In the genomic region with DNA sequence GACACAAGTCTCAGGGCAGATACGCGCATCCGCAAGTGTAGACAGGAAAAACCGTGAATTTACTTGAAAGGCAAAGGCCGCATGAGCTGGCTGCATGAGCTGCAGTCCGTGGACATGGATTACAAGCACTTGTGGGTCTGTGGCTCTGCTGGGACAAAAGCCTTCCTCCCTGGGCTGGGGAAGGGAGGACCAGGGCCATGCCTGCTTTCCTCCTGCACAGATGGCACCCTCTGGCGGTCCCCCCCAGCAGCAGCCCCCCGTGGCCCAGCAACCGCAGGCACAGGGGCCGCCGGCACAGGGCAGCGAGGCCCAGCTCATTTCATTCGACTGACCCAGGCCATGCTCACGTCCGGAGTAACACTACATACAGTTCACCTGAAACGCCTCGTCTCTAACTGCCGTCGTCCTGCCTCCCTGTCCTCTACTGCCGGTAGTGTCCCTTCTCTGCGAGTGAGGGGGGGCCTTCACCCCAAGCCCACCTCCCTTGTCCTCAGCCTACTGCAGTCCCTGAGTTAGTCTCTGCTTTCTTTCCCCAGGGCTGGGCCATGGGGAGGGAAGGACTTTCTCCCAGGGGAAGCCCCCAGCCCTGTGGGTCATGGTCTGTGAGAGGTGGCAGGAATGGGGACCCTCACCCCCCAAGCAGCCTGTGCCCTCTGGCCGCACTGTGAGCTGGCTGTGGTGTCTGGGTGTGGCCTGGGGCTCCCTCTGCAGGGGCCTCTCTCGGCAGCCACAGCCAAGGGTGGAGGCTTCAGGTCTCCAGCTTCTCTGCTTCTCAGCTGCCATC, we compare ENCODE assay signal across 8 cellular contexts. TPM values are rescaled to one million over a fixed set of nuclear protein-coding genes. Genes with fewer than 3 reads are reported as not detected.
DNase-seq lines count a peak whose midpoint lies in the region; ATAC-seq and TF ChIP-seq lines count a peak whose summit lies in the region.

No MANE protein-coding gene starts in this region.

- intact Hi-C loops in activated CD4-positive, alpha-beta T cell treated with anti-CD3 and anti-CD28 coated beads for 36 hours (cut with DNase I, micrococcal nuclease): loop anchor here (2.0 to 5.0 kb wide), 3 partner anchors 34 to 189 kb away; a partner anchor contains a TSS

- CTCF ChIA-PET in activated CD4-positive, alpha-beta T cell treated with anti-CD3 and anti-CD28 coated beads for 36 hours (lab: Charles Lee): no interaction called here

- peak overlapping the region; percentile 88 for H3K4me3 ChIP-seq in RWPE2 (ENCODE audit: severe bottlenecking)
- H3K4me3 ChIP-seq in fibroblast of lung (replicated peaks in 1 of 4; ENCODE audit: control extremely low read depth in 1 of 4, insufficient read depth in 1 of 4, low read depth in 3 of 4, low read length in 4 of 4): peak overlapping the region; percentile 80 to 89 (median 86)

- H3K36me3 Mint-ChIP-seq in activated CD4-positive, alpha-beta T cell treated with anti-CD3 and anti-CD28 coated beads for 36 hours (ENCODE audit: low read depth): peaks cover 53% of the 10 kb centered on the region
- H3K36me3 Mint-ChIP-seq in stimulated activated effector memory CD8-positive, alpha-beta T cell treated with anti-CD3 and anti-CD28 coated beads, Interleukin-12 subunit alpha, Interleukin-12 subunit beta, amount 100 ng/mL, for 72 hours: peaks cover 99% of the 10 kb centered on the region

- POLR2A ChIA-PET in activated CD4-positive, alpha-beta T cell treated with anti-CD3 and anti-CD28 coated beads for 36 hours (lab: Charles Lee): interaction anchor here (1.4 to 2.8 kb wide), 3 partner anchors 11 to 36 kb away, joined by 6 to 24 read pairs (median 10); a partner anchor contains a TSS

- TF ChIP-seq CTCF in RWPE2 (IDR thresholded peaks at IDR 0.05; ENCODE audit: poor library complexity, severe bottlenecking) (peak; percentile 5), fibroblast of lung (conservative IDR thresholded peaks at IDR 0.05 in 1 of 2, IDR thresholded peaks at IDR 0.05 in 1 of 2; ENCODE audit: low read depth in 1 of 2, low read length in 2 of 2) (no peak)

- no peaks in the 10 kb centered on the region for H3K27me3 Mint-ChIP-seq in activated CD4-positive, alpha-beta T cell treated with anti-CD3 and anti-CD28 coated beads for 36 hours

- H3K36me3 ChIP-seq in RWPE2 (ENCODE audit: low read depth) (peaks cover 73% of the 10 kb centered on the region), fibroblast of lung (ENCODE audit: control insufficient read depth, insufficient read depth, low read length) (peaks cover 37% of the 10 kb centered on the region)

- H3K4me2 ChIP-seq in fibroblast of lung (ENCODE audit: extremely low read depth, insufficient read depth, low read length): peak overlapping the region; percentile 98

- no peaks in the 10 kb centered on the region for H4K20me1 ChIP-seq in fibroblast of lung (ENCODE audit: control insufficient read depth, extremely low read depth, insufficient read depth, low read length)

- peak overlapping the region; percentile 97 for H3K27ac Mint-ChIP-seq in activated CD4-positive, alpha-beta T cell treated with anti-CD3 and anti-CD28 coated beads for 36 hours
- H3K27ac Mint-ChIP-seq in stimulated activated effector memory CD8-positive, alpha-beta T cell treated with anti-CD3 and anti-CD28 coated beads, Interleukin-12 subunit alpha, Interleukin-12 subunit beta, amount 100 ng/mL, for 72 hours: peak overlapping the region; percentile 99

- H3K27ac ChIP-seq in RWPE2 (ENCODE audit: poor library complexity, severe bottlenecking): peak overlapping the region; percentile 84
- peak overlapping the region; percentile 61 for H3K27ac ChIP-seq in fibroblast of lung (ENCODE audit: insufficient read depth, low read length)

- no peaks in the 10 kb centered on the region for H3K9me3 Mint-ChIP-seq in activated CD4-positive, alpha-beta T cell treated with anti-CD3 and anti-CD28 coated beads for 36 hours (ENCODE audit: low read depth)
- no peaks in the 10 kb centered on the region for H3K9me3 Mint-ChIP-seq in stimulated activated effector memory CD8-positive, alpha-beta T cell treated with anti-CD3 and anti-CD28 coated beads, Interleukin-12 subunit alpha, Interleukin-12 subunit beta, amount 100 ng/mL, for 72 hours

- H3K4me1 ChIP-seq in RWPE2 (ENCODE audit: insufficient read depth, poor library complexity, severe bottlenecking): peaks cover 7% of the 10 kb centered on the region
- H3K4me1 ChIP-seq in fibroblast of lung (ENCODE audit: control insufficient read depth, extremely low read depth, insufficient read depth, low read length): peaks cover 17% of the 10 kb centered on the region

- H3K4me3 Mint-ChIP-seq in activated CD4-positive, alpha-beta T cell treated with anti-CD3 and anti-CD28 coated beads for 36 hours: peak overlapping the region; percentile 86
- peak overlapping the region; percentile 94 for H3K4me3 Mint-ChIP-seq in stimulated activated effector memory CD8-positive, alpha-beta T cell treated with anti-CD3 and anti-CD28 coated beads, Interleukin-12 subunit alpha, Interleukin-12 subunit beta, amount 100 ng/mL, for 72 hours

- no peaks in the 10 kb centered on the region for H3K27me3 ChIP-seq in RWPE2 (ENCODE audit: insufficient read depth, poor library complexity, severe bottlenecking)
- H3K27me3 ChIP-seq in fibroblast of lung (ENCODE audit: control insufficient read depth, insufficient read depth, low read length): no peaks in the 10 kb centered on the region

- peaks cover 59% of the 10 kb centered on the region for H3K79me2 ChIP-seq in fibroblast of lung (ENCODE audit: control insufficient read depth, insufficient read depth, low read length)

- peak; percentile 30 for ATAC-seq in activated CD4-positive, alpha-beta T cell treated with anti-CD3 and anti-CD28 coated beads for 36 hours
- ATAC-seq in RWPE2 (ENCODE audit: low read depth): peak; percentile 33; the same call in 1 of the 3 replicates
- ATAC-seq in stimulated activated effector memory CD8-positive, alpha-beta T cell treated with anti-CD3 and anti-CD28 coated beads, Interleukin-12 subunit alpha, Interleukin-12 subunit beta, amount 100 ng/mL, for 72 hours: peak; percentile 24

- H3K9me3 ChIP-seq in RWPE2 (ENCODE audit: severe bottlenecking) (no peaks in the 10 kb centered on the region), fibroblast of lung (ENCODE audit: control insufficient read depth, insufficient read depth, low read depth, low read length) (no peaks in the 10 kb centered on the region)

- H3K4me1 Mint-ChIP-seq in activated CD4-positive, alpha-beta T cell treated with anti-CD3 and anti-CD28 coated beads for 36 hours: peaks cover 24% of the 10 kb centered on the region
- H3K4me1 Mint-ChIP-seq in stimulated activated effector memory CD8-positive, alpha-beta T cell treated with anti-CD3 and anti-CD28 coated beads, Interleukin-12 subunit alpha, Interleukin-12 subunit beta, amount 100 ng/mL, for 72 hours: peaks cover 51% of the 10 kb centered on the region

- H2AFZ ChIP-seq in fibroblast of lung (ENCODE audit: low read length): no peak overlapping the region

- peak; percentile 48 for DNase-seq in activated CD4-positive, alpha-beta T cell treated with anti-CD3 and anti-CD28 coated beads for 36 hours
- no peak for DNase-seq in activated CD4-positive, alpha-beta T cell treated with anti-CD3 and anti-CD28 coated beads for 1 hour
- DNase-seq in RWPE2 (ENCODE audit: low spot score) (peak; percentile 65), fibroblast of lung (ENCODE audit: low read depth in 2 of 2) (no peak), NCI-H1105 (lab: John Stamatoyannopoulos, UW) (no peak), GDM1 (lab: John Stamatoyannopoulos, UW) (no peak), LoVo (ENCODE audit: low spot score) (no peak)
- DNase-seq in stimulated activated effector memory CD8-positive, alpha-beta T cell treated with anti-CD3 and anti-CD28 coated beads, Interleukin-12 subunit alpha, Interleukin-12 subunit beta, amount 100 ng/mL, for 72 hours (ENCODE audit: low spot score in 2 of 2): no peak

- H3K9ac ChIP-seq in fibroblast of lung (ENCODE audit: insufficient read depth, low read length): peak overlapping the region; percentile 13

RNA-seq across cellular contexts. Expression of a gene that starts 1.7 kb away (rescaled TPM):
- total RNA-seq in activated CD4-positive, alpha-beta T cell treated with anti-CD3 and anti-CD28 coated beads for 36 hours: 100 to 1,000 TPM in 1 of 2 experiments, 10 to 100 TPM in 1; 94.0 to 116 TPM
- total RNA-seq in fibroblast of lung: 6.4 and 11.2 TPM in 2 replicates
- 46.8 and 75.2 TPM in 2 replicates for polyA plus RNA-seq in fibroblast of lung
- polyA plus RNA-seq in fibroblast of lung (2012): 62.5 and 113 TPM in 2 replicates
- polyA minus RNA-seq in fibroblast of lung (ENCODE audit: low replicate concordance): 36.7 and 66.7 TPM in 2 replicates

RNA-seq across cellular contexts. Expression of a gene that starts 10.6 kb away (rescaled TPM):
- 10 to 100 TPM; 28.6 to 31.8 TPM for total RNA-seq in activated CD4-positive, alpha-beta T cell treated with anti-CD3 and anti-CD28 coated beads for 36 hours
- total RNA-seq in fibroblast of lung: 2.8 and 5.8 TPM in 2 replicates
- polyA plus RNA-seq in fibroblast of lung: 3.7 and 10.1 TPM in 2 replicates
- polyA plus RNA-seq in fibroblast of lung (2012): 5.4 and 20.5 TPM in 2 replicates
- polyA minus RNA-seq in fibroblast of lung (ENCODE audit: low replicate concordance): 8.7 and 36.3 TPM in 2 replicates

RNA-seq across cellular contexts. Expression of a gene that starts 17.7 kb away (rescaled TPM):
- total RNA-seq in activated CD4-positive, alpha-beta T cell treated with anti-CD3 and anti-CD28 coated beads for 36 hours: 100 to 1,000 TPM; 100 to 102 TPM
- total RNA-seq in fibroblast of lung: 55.2 and 65.7 TPM in 2 replicates
- polyA plus RNA-seq in fibroblast of lung: 43.1 and 81.1 TPM in 2 replicates
- 59.4 and 88.8 TPM in 2 replicates for polyA plus RNA-seq in fibroblast of lung (2012)
- 219 and 227 TPM in 2 replicates for polyA minus RNA-seq in fibroblast of lung (ENCODE audit: low replicate concordance)

RNA-seq across cellular contexts. Expression of a gene that starts 17.9 kb away (rescaled TPM):
- 10 to 100 TPM; 39.0 to 39.1 TPM for total RNA-seq in activated CD4-positive, alpha-beta T cell treated with anti-CD3 and anti-CD28 coated beads for 36 hours
- 22.3 and 28.1 TPM in 2 replicates for total RNA-seq in fibroblast of lung
- polyA plus RNA-seq in fibroblast of lung: 35.8 and 55.8 TPM in 2 replicates
- 30.3 and 50.6 TPM in 2 replicates for polyA plus RNA-seq in fibroblast of lung (2012)
- 13.9 and 40.1 TPM in 2 replicates for polyA minus RNA-seq in fibroblast of lung (ENCODE audit: low replicate concordance)

RNA-seq across cellular contexts. Expression of a gene that starts 34.9 kb away (rescaled TPM):
- total RNA-seq in activated CD4-positive, alpha-beta T cell treated with anti-CD3 and anti-CD28 coated beads for 36 hours: 10 to 100 TPM; 30.0 to 36.6 TPM
- 6.2 and 6.9 TPM in 2 replicates for total RNA-seq in fibroblast of lung
- 9.8 and 13.3 TPM in 2 replicates for polyA plus RNA-seq in fibroblast of lung
- 16.9 and 28.1 TPM in 2 replicates for polyA plus RNA-seq in fibroblast of lung (2012)
- 2.6 and 9.2 TPM in 2 replicates for polyA minus RNA-seq in fibroblast of lung (ENCODE audit: low replicate concordance)

Comparison
In these comparisons a context has a peak if more than half of its experiments do, and no peak if none do; other contexts are left out.
1. DNase-seq: peak in activated CD4-positive, alpha-beta T cell treated with anti-CD3 and anti-CD28 coated beads for 36 hours (single experiment) and RWPE2 (single experiment); none in activated CD4-positive, alpha-beta T cell treated with anti-CD3 and anti-CD28 coated beads for 1 hour (single experiment), fibroblast of lung (0 of 2), stimulated activated effector memory CD8-positive, alpha-beta T cell treated with anti-CD3 and anti-CD28 coated beads, Interleukin-12 subunit alpha, Interleukin-12 subunit beta, amount 100 ng/mL, for 72 hours (0 of 2), NCI-H1105 (single experiment), GDM1 (single experiment) and LoVo (single experiment).
2. Peak in every context shown above with its lines, with median percentiles within 50 percentile points of each other: ATAC-seq.